3 cellular contexts compared by ENCODE assay signal in the genomic region with DNA sequence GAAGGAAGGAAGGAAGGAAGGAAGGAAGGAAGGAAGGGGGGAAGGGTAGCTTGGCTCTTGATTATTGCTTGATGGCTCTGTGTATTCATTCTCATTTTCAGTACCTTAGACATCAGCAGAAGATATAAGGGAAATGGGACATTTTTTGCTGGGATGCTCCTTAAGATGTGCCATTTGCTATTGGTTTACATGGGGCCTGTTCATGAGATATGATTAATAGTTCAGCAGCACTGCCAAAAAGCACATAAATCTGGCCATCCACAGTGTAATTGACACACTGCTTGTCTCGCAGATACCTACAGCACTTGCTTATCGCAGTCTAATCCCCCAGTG.
A peak's percentile ranks its signal among the peaks of the same experiment; 100 is the strongest.
TF ChIP-seq lines count a peak whose summit lies in the region.

No MANE protein-coding gene starts in this region.

TF ChIP-seq in HepG2, 621 proteins besides CTCF, POLR2A, EP300 and RAD21:
- TF ChIP-seq ZNF274 (CRISPR knock-in tag; IDR thresholded peaks at IDR 0.05) = no peak
- no peak for TF ChIP-seq ZBTB7A (CRISPR knock-in tag; IDR thresholded peaks at IDR 0.05)
- no peak for TF ChIP-seq ZNF264 (CRISPR knock-in tag; IDR thresholded peaks at IDR 0.05)
- no peak for TF ChIP-seq ZNF546 (CRISPR knock-in tag; conservative IDR thresholded peaks at IDR 0.05)
- peak; percentile 18 for TF ChIP-seq HNRNPK (IDR thresholded peaks at IDR 0.05; ENCODE audit: low read depth, low read length, poor library complexity, severe bottlenecking)
- no peak for TF ChIP-seq ZNF678 (CRISPR knock-in tag; IDR thresholded peaks at IDR 0.05)
- no peak for TF ChIP-seq MAF1 (CRISPR knock-in tag; IDR thresholded peaks at IDR 0.05; ENCODE audit: borderline replicate concordance)
- no peak for TF ChIP-seq NCOR1 (IDR thresholded peaks at IDR 0.05; ENCODE audit: borderline replicate concordance, low read length)
TF ChIP-seq in HepG2: peak in this region for 1.

TF ChIP-seq in HEK293, 187 proteins besides CTCF, POLR2A, EP300 and RAD21:
- 0 out of 2 replicates have a peak, but pooled peaks have one; percentile 62 for TF ChIP-seq ZNF366 (tag by site-specific recombination; conservative IDR thresholded peaks at IDR 0.05)
- no peak for TF ChIP-seq ZNF18 (tag by site-specific recombination; IDR thresholded peaks at IDR 0.05)

TF ChIP-seq in H1, 55 proteins besides CTCF, POLR2A, EP300 and RAD21:
- TF ChIP-seq HDAC6 (IDR thresholded peaks at IDR 0.05; ENCODE audit: low read depth, low read length) = no peak
- no peak for TF ChIP-seq SUZ12 (IDR thresholded peaks at IDR 0.05; ENCODE audit: low read length)
- TF ChIP-seq PHF8 (conservative IDR thresholded peaks at IDR 0.05; ENCODE audit: low read depth, low read length) = no peak
- no peak for TF ChIP-seq SIN3A (conservative IDR thresholded peaks at IDR 0.05 in 1 of 2, IDR thresholded peaks at IDR 0.05 in 1 of 2; ENCODE audit: low read depth in 1 of 2, low read length in 2 of 2)
